Comparison of ENCODE assay signal across 8 cellular contexts in the genomic region with DNA sequence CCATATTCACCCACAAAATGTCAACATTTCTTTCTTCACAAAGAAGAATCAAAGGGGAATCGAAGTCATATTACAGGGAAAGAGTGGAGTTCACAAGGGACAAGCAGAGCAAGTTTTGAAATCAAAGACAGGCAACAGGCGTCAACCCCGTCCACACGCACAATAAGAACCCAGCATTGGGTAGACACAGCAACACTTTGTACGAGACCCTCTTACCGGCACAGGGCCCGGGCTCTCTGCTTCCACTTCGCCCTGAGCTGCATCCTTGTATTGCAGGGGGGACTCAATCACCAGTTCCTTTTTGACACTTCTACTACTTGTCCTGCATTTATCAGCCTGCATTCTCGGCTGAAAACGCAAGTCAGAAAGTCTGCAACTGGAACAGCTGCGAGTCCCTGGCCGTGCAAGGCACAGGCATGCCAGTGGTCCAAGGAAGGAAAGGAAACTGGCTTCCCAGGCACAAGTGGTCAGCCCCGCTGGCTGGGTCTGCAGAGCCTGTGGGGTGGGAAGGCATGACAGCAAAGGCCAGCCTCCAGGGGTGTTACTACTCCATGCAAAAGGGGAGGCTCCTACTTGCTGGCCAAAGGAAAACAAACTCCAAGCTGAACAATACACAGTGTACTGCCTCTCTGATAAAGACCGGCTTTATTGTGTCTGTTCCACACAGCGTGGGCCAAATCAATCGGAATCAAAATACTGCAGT. TPM values are rescaled to one million over a fixed set of nuclear protein-coding genes. Genes with fewer than 3 reads are reported as not detected.
DNase-seq lines count a peak whose midpoint lies in the region; ATAC-seq, FAIRE-seq and TF ChIP-seq lines count a peak whose summit lies in the region.

DOCK9 (minus strand) TSS at position 497 of the 703 bp plus-strand sequence; CDS start at position 342, 155 bp downstream.

- DNase-seq in activated naive CD8-positive, alpha-beta T cell treated with anti-CD3 and anti-CD28 coated beads, Interleukin-2, amount 50 U/mL, for 24 hours = no peak
- DNase-seq in bronchial epithelial cell (ENCODE audit: low read depth) (no peak), kidney epithelial cell (ENCODE audit: low read depth) (peak; percentile 52), glutamatergic neuron (no peak), NCI-H1436 treated with DMSO at 0.1 percent for 48 hours (lab: John Stamatoyannopoulos, UW) (no peak)

- peak within 1 kb of the TSS; percentile 17 for H3K27ac Mint-ChIP-seq in activated naive CD8-positive, alpha-beta T cell
- no peak within 1 kb of the TSS for H3K27ac Mint-ChIP-seq in activated naive CD8-positive, alpha-beta T cell treated with anti-CD3 and anti-CD28 coated beads, Interleukin-2, amount 50 U/mL, for 24 hours
- no peak within 1 kb of the TSS for H3K27ac Mint-ChIP-seq in glutamatergic neuron (ENCODE audit: unreplicated experiment)

- no peaks in the 10 kb centered on the region for H3K9me3 ChIP-seq in skeletal muscle satellite cell (replicated peaks; ENCODE audit: low read length)

- H3K4me3 ChIP-seq in bronchial epithelial cell (ENCODE audit: low read depth, low read length) = peak within 1 kb of the TSS; percentile 20
- H3K4me3 ChIP-seq in kidney epithelial cell (ENCODE audit: low read depth, low read length) = peak within 1 kb of the TSS; percentile 44
- peak within 1 kb of the TSS; percentile 74 for H3K4me3 ChIP-seq in skeletal muscle satellite cell (ENCODE audit: low read length)

- peak within 1 kb of the TSS; percentile 96 for H3K4me2 ChIP-seq in skeletal muscle satellite cell (ENCODE audit: low read length)

- H3K36me3 Mint-ChIP-seq in activated naive CD8-positive, alpha-beta T cell = peaks cover 5% of the 10 kb centered on the region
- H3K36me3 Mint-ChIP-seq in activated naive CD8-positive, alpha-beta T cell treated with anti-CD3 and anti-CD28 coated beads, Interleukin-2, amount 50 U/mL, for 24 hours (ENCODE audit: low read depth) = no peaks in the 10 kb centered on the region
- H3K36me3 Mint-ChIP-seq in glutamatergic neuron (ENCODE audit: unreplicated experiment) = no peaks in the 10 kb centered on the region

- no peak for TF ChIP-seq CTCF in bronchial epithelial cell (IDR thresholded peaks at IDR 0.05; ENCODE audit: insufficient read depth, low read length, severe bottlenecking)
- TF ChIP-seq CTCF in kidney epithelial cell (IDR thresholded peaks at IDR 0.05; ENCODE audit: insufficient read depth, low read length, poor library complexity, severe bottlenecking) = no peak
- no peak for TF ChIP-seq CTCF in glutamatergic neuron (IDR thresholded peaks at IDR 0.05; ENCODE audit: partially characterized antibody, unreplicated experiment)

- ATAC-seq in activated naive CD8-positive, alpha-beta T cell treated with anti-CD3 and anti-CD28 coated beads, Interleukin-2, amount 50 U/mL, for 24 hours = no peak
- ATAC-seq in GM21529 (IDR thresholded peaks at IDR 0.05; ENCODE audit: unreplicated experiment) = no peak

- H3K9me3 Mint-ChIP-seq in activated naive CD8-positive, alpha-beta T cell (ENCODE audit: low read depth) = no peaks in the 10 kb centered on the region
- H3K9me3 Mint-ChIP-seq in activated naive CD8-positive, alpha-beta T cell treated with anti-CD3 and anti-CD28 coated beads, Interleukin-2, amount 50 U/mL, for 24 hours = no peaks in the 10 kb centered on the region
- H3K9me3 Mint-ChIP-seq in glutamatergic neuron (ENCODE audit: unreplicated experiment) = no peaks in the 10 kb centered on the region

- no peak for FAIRE-seq in bronchial epithelial cell (lab: Jason Lieb, UNC)

- peak within 1 kb of the TSS; percentile 71 for H3K9ac ChIP-seq in skeletal muscle satellite cell (ENCODE audit: low read depth, low read length)

- no peaks in the 10 kb centered on the region for H3K27me3 ChIP-seq in bronchial epithelial cell (ENCODE audit: control insufficient read depth, insufficient read depth, low read length)
- H3K27me3 ChIP-seq in kidney epithelial cell (ENCODE audit: control insufficient read depth, insufficient read depth, low read length) = no peaks in the 10 kb centered on the region
- no peaks in the 10 kb centered on the region for H3K27me3 ChIP-seq in skeletal muscle satellite cell (ENCODE audit: control insufficient read depth, insufficient read depth, low read length)

- no peaks in the 10 kb centered on the region for H3K27me3 Mint-ChIP-seq in activated naive CD8-positive, alpha-beta T cell
- H3K27me3 Mint-ChIP-seq in activated naive CD8-positive, alpha-beta T cell treated with anti-CD3 and anti-CD28 coated beads, Interleukin-2, amount 50 U/mL, for 24 hours = no peaks in the 10 kb centered on the region
- H3K27me3 Mint-ChIP-seq in glutamatergic neuron (ENCODE audit: unreplicated experiment) = no peaks in the 10 kb centered on the region

- H3K36me3 ChIP-seq in bronchial epithelial cell (ENCODE audit: control insufficient read depth, insufficient read depth, low read length) (no peaks in the 10 kb centered on the region), kidney epithelial cell (ENCODE audit: control insufficient read depth, insufficient read depth, low read length) (no peaks in the 10 kb centered on the region), skeletal muscle satellite cell (ENCODE audit: insufficient read depth, low read length) (no peaks in the 10 kb centered on the region)

- H3K4me3 Mint-ChIP-seq in activated naive CD8-positive, alpha-beta T cell = no peak within 1 kb of the TSS
- no peak within 1 kb of the TSS for H3K4me3 Mint-ChIP-seq in activated naive CD8-positive, alpha-beta T cell treated with anti-CD3 and anti-CD28 coated beads, Interleukin-2, amount 50 U/mL, for 24 hours
- H3K4me3 Mint-ChIP-seq in glutamatergic neuron (ENCODE audit: unreplicated experiment) = no peak within 1 kb of the TSS

- peaks cover 88% of the 10 kb centered on the region for H3K4me1 Mint-ChIP-seq in activated naive CD8-positive, alpha-beta T cell (ENCODE audit: low read depth)
- peaks cover 73% of the 10 kb centered on the region for H3K4me1 Mint-ChIP-seq in activated naive CD8-positive, alpha-beta T cell treated with anti-CD3 and anti-CD28 coated beads, Interleukin-2, amount 50 U/mL, for 24 hours
- H3K4me1 Mint-ChIP-seq in glutamatergic neuron (ENCODE audit: low read depth, unreplicated experiment) = no peaks in the 10 kb centered on the region

- peaks cover 44% of the 10 kb centered on the region for H3K4me1 ChIP-seq in skeletal muscle satellite cell (ENCODE audit: control insufficient read depth, insufficient read depth, low read length)

RNA-seq across cellular contexts. Expression of gene DOCK9, which starts in this region (rescaled TPM):
- total RNA-seq in bronchial epithelial cell = 62.1 and 72.9 TPM in 2 replicates
- total RNA-seq in kidney epithelial cell = 226 and 230 TPM in 2 replicates
- 9.8 and 13.7 TPM in 2 replicates for total RNA-seq in skeletal muscle satellite cell (2012; rRNA removed)
- 4.5 TPM for total RNA-seq in glutamatergic neuron (ENCODE audit: unreplicated experiment)

Comparison
In these comparisons a context has a peak if more than half of its experiments do, and no peak if none do; other contexts are left out.
1. RNA of gene DOCK9 (total RNA-seq): 226 to 230 TPM in kidney epithelial cell and 62.1 to 72.9 TPM in bronchial epithelial cell; 4.5 TPM in glutamatergic neuron (single experiment); every median in the first group is over 10 times any median in the second.
2. H3K4me3 ChIP-seq: peak in every context shown above with its lines; median percentile 74 in skeletal muscle satellite cell; 44 in kidney epithelial cell; 20 in bronchial epithelial cell.